Comparison of ENCODE assay signal across 8 cellular contexts in genomic region chr3:39405687-39406367, GRCh38. TPM values are rescaled to one million over a fixed set of nuclear protein-coding genes. Genes with fewer than 3 reads are reported as not detected.
DNase-seq lines count a peak whose midpoint lies in the region; ATAC-seq and TF ChIP-seq lines count a peak whose summit lies in the region.

No MANE protein-coding gene starts in this region.

- H3K27ac ChIP-seq in SK-N-MC = peak overlapping the region; percentile 75; the same call in 1 of the 2 replicates
- H3K27ac ChIP-seq in fibroblast of lung (ENCODE audit: insufficient read depth, low read length) = peak overlapping the region; percentile 93
- peak overlapping the region; percentile 68 to 73 for H3K27ac ChIP-seq in prostate gland

- H3K79me2 ChIP-seq in fibroblast of lung (ENCODE audit: control insufficient read depth, insufficient read depth, low read length) = peaks cover 39% of the 10 kb centered on the region

- peak; percentile 51 for DNase-seq in ELF-1 (ENCODE audit: low read depth, low spot score)
- DNase-seq in SK-N-MC (ENCODE audit: low read depth, low spot score) = no peak
- no peak for DNase-seq in fibroblast of lung (ENCODE audit: low read depth in 2 of 2)
- no peak for DNase-seq in prostate gland (ENCODE audit: low spot score)
- DNase-seq in GM20000 (ENCODE audit: low spot score) = no peak
- DNase-seq in NCI-H2081 treated with DMSO at 0.1 percent for 48 hours (lab: John Stamatoyannopoulos, UW) = no peak

- no peaks in the 10 kb centered on the region for H3K9me3 ChIP-seq in SK-N-MC (ENCODE audit: low read depth, low read length)
- no peaks in the 10 kb centered on the region for H3K9me3 ChIP-seq in fibroblast of lung (ENCODE audit: control insufficient read depth, insufficient read depth, low read depth, low read length)
- H3K9me3 ChIP-seq in prostate gland = no peaks in the 10 kb centered on the region

- peaks cover 11% of the 10 kb centered on the region for H3K4me1 ChIP-seq in fibroblast of lung (ENCODE audit: control insufficient read depth, extremely low read depth, insufficient read depth, low read length)
- no peaks in the 10 kb centered on the region for H3K4me1 ChIP-seq in prostate gland (replicated peaks)

- H4K20me1 ChIP-seq in fibroblast of lung (ENCODE audit: control insufficient read depth, extremely low read depth, insufficient read depth, low read length) = no peaks in the 10 kb centered on the region

- H3K27me3 ChIP-seq in fibroblast of lung (ENCODE audit: control insufficient read depth, insufficient read depth, low read length) (no peaks in the 10 kb centered on the region), prostate gland (replicated peaks; ENCODE audit: insufficient read depth) (no peaks in the 10 kb centered on the region)

- no peak for TF ChIP-seq CTCF in fibroblast of lung (conservative IDR thresholded peaks at IDR 0.05 in 1 of 2, IDR thresholded peaks at IDR 0.05 in 1 of 2; ENCODE audit: low read depth in 1 of 2, low read length in 2 of 2)
- no peak for TF ChIP-seq CTCF in prostate gland (IDR thresholded peaks at IDR 0.05)
- TF ChIP-seq CTCF in GM20000 (IDR thresholded peaks at IDR 0.05; ENCODE audit: extremely low read depth, missing control alignments) = no peak

- H3K4me2 ChIP-seq in fibroblast of lung (ENCODE audit: extremely low read depth, insufficient read depth, low read length) = peak overlapping the region; percentile 89

- 71% methylated on average over 13 of the region's 13 CpGs for WGBS in prostate gland

- H3K36me3 ChIP-seq in SK-N-MC (ENCODE audit: insufficient read depth, low read length) (peaks cover 36% of the 10 kb centered on the region), fibroblast of lung (ENCODE audit: control insufficient read depth, insufficient read depth, low read length) (peaks cover 14% of the 10 kb centered on the region), prostate gland (peaks cover 0 to 6% of the 10 kb centered on the region in 2 donors)

- no peak for ATAC-seq in GM18511 (IDR thresholded peaks at IDR 0.05; ENCODE audit: unreplicated experiment)
- no peak for ATAC-seq in HG03460 (IDR thresholded peaks at IDR 0.05; ENCODE audit: unreplicated experiment)

- peak overlapping the region; percentile 93 for H2AFZ ChIP-seq in fibroblast of lung (ENCODE audit: low read length)

- H3K4me3 ChIP-seq in SK-N-MC = peak overlapping the region; percentile 89
- H3K4me3 ChIP-seq in fibroblast of lung (replicated peaks in 1 of 4; ENCODE audit: control extremely low read depth in 1 of 4, insufficient read depth in 1 of 4, low read depth in 3 of 4, low read length in 4 of 4) = peak overlapping the region; percentile 90 to 99 (median 92)
- H3K4me3 ChIP-seq in prostate gland = peak overlapping the region; percentile 58 to 60

- TF ChIP-seq POLR2A in prostate gland (IDR thresholded peaks at IDR 0.05) = no peak

- peak overlapping the region; percentile 80 for H3K9ac ChIP-seq in SK-N-MC (ENCODE audit: insufficient read length)
- H3K9ac ChIP-seq in fibroblast of lung (ENCODE audit: insufficient read depth, low read length) = peak overlapping the region; percentile 57

- intact Hi-C loops in prostate gland (cut with DNase I) = loop anchor here (1.0 to 10.0 kb wide), 3 partner anchors 22 to 901 kb away; partner anchors contain the start of genes EIF1B, GORASP1 and TTC21A

RNA-seq across cellular contexts. Expression of gene RPSA, which starts 0.7 kb away (rescaled TPM):
- total RNA-seq in fibroblast of lung (1,607 and 2,136 TPM in 2 replicates), prostate gland (1,000 to 10,000 TPM in 1 of 2 donors, 100 to 1,000 TPM in 1; 732 to 1,080 TPM)
- polyA plus RNA-seq in fibroblast of lung = 2,369 and 2,556 TPM in 2 replicates
- polyA plus RNA-seq in fibroblast of lung (2012) = 2,050 and 2,120 TPM in 2 replicates
- polyA minus RNA-seq in fibroblast of lung (ENCODE audit: low replicate concordance) = 2,125 and 2,781 TPM in 2 replicates

RNA-seq across cellular contexts. Expression of gene SLC25A38, which starts 22.7 kb away (rescaled TPM):
- total RNA-seq in fibroblast of lung = 17.7 and 22.0 TPM in 2 replicates
- polyA plus RNA-seq in fibroblast of lung = 23.3 and 26.9 TPM in 2 replicates
- polyA plus RNA-seq in fibroblast of lung (2012) = 17.1 and 19.9 TPM in 2 replicates
- 11.9 and 25.0 TPM in 2 replicates for polyA minus RNA-seq in fibroblast of lung (ENCODE audit: low replicate concordance)
- total RNA-seq in prostate gland = 10 to 100 TPM; 36.7 to 72.4 TPM
